In the genomic region with DNA sequence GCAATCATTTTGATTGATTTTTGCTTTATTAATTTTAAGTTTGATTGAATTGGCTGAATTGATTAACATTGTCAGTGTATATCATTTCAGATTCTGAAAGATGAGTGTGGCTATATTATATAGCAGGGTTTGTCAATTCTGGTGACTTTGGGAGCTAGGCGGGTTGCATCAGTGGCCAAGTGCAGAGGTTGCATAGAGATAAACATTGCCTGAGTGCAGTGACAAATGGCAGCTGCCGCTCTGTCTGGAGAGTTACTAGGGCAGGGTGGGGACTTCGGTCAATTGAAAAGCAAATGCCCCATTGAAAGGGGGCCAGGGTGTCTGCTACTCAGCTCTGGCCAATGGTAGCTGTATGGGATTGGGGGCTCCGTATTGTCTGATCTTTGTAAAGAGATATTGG, we compare ENCODE assay signal across 26 cellular contexts. TPM values are rescaled to one million over a fixed set of nuclear protein-coding genes. Genes with fewer than 3 reads are reported as not detected.
"Had no signal": no experiment of that assay in that cellular context is flagged by ENCODE, and none has a peak within 500 bp of the region (broad histone marks: within the 10 kb centered on the region; RNA-seq: fewer than 3 reads in every experiment).

No MANE protein-coding gene starts in this region.

- H3K36me3 ChIP-seq: left lung, ovary, right atrium auricular region, right lobe of liver, tibial nerve, vagina had no signal

- DNase-seq: hippocampal formation; kidney glomerular epithelial cell; left cardiac atrium; left lung; mesendoderm; naive B cell; ovary; right lobe of liver; stimulated activated CD4-positive, alpha-beta T cell treated with anti-CD3 and anti-CD28 coated beads, Interleukin-1b, Interleukin-23, amount 100 ng/mL, for 48 hours; stimulated activated CD4-positive, alpha-beta T cell treated with anti-CD3 and anti-CD28 coated beads, Interleukin-2, amount 100 ng/mL, for 48 hours; stimulated activated CD4-positive, alpha-beta T cell treated with anti-CD3 and anti-CD28 coated beads, Interleukin-4, amount 100 ng/mL, for 4 hours; stimulated activated CD8-positive, alpha-beta memory T cell treated with anti-CD3 and anti-CD28 coated beads, Interleukin-4, amount 100 ng/mL, for 48 hours; stimulated activated naive CD4-positive, alpha-beta T cell treated with Interleukin-2 at 50 U/mL for 16 hours; stimulated activated naive CD8-positive, alpha-beta T cell treated with anti-CD3 and anti-CD28 coated beads, Interleukin-15, amount 100 ng/mL, for 72 hours; substantia nigra had no signal

- H3K4me3 Mint-ChIP-seq: mesothelial cell of epicardium; natural killer cell treated with Interleukin-12 subunit alpha and Interleukin-12 subunit beta and Interleukin-15 and Interleukin-18, amount 100 ng/mL, for 72 hours; stimulated activated memory B cell treated with anti-CD40 and anti-IgM and Interleukin-4, amounts not matched to agents 10 μg/mL and 1 μg/mL and 100 μg/mL, for 72 hours; stimulated activated naive CD8-positive, alpha-beta T cell treated with anti-CD3 and anti-CD28 coated beads, Interleukin-15, amount 100 ng/mL, for 72 hours; type B pancreatic cell had no signal

- H3K27ac ChIP-seq: left lung, ovary, right atrium auricular region, right lobe of liver, tibial nerve, vagina had no signal

- H3K27ac Mint-ChIP-seq: mesothelial cell of epicardium; natural killer cell treated with Interleukin-12 subunit alpha and Interleukin-12 subunit beta and Interleukin-15 and Interleukin-18, amount 100 ng/mL, for 72 hours; progenitor cell of endocrine pancreas; stimulated activated memory B cell treated with anti-CD40 and anti-IgM and Interleukin-4, amounts not matched to agents 10 μg/mL and 1 μg/mL and 100 μg/mL, for 72 hours; type B pancreatic cell had no signal

- H3K4me1 Mint-ChIP-seq: mesothelial cell of epicardium; stimulated activated naive CD8-positive, alpha-beta T cell treated with anti-CD3 and anti-CD28 coated beads, Interleukin-15, amount 100 ng/mL, for 72 hours had no signal

- H3K27me3 Mint-ChIP-seq: progenitor cell of endocrine pancreas, type B pancreatic cell had no signal

- H3K27me3 ChIP-seq: left lung, ovary, right atrium auricular region, right lobe of liver, tibial nerve, vagina had no signal

- H3K9me3 Mint-ChIP-seq: mesothelial cell of epicardium; natural killer cell treated with Interleukin-12 subunit alpha and Interleukin-12 subunit beta and Interleukin-15 and Interleukin-18, amount 100 ng/mL, for 72 hours; stimulated activated naive CD8-positive, alpha-beta T cell treated with anti-CD3 and anti-CD28 coated beads, Interleukin-15, amount 100 ng/mL, for 72 hours; type B pancreatic cell had no signal

- H3K4me2 ChIP-seq: smooth muscle cell had no signal

- ATAC-seq: left cardiac atrium; left lung; natural killer cell treated with Interleukin-12 subunit alpha and Interleukin-12 subunit beta and Interleukin-15 and Interleukin-18, amount 100 ng/mL, for 72 hours; stimulated activated memory B cell treated with anti-CD40 and anti-IgM and Interleukin-4, amounts not matched to agents 10 μg/mL and 1 μg/mL and 100 μg/mL, for 72 hours; stimulated activated naive CD8-positive, alpha-beta T cell treated with anti-CD3 and anti-CD28 coated beads, Interleukin-15, amount 100 ng/mL, for 72 hours had no signal

- H3K9me3 ChIP-seq: left lung, ovary, right atrium auricular region, right lobe of liver, tibial nerve, vagina had no signal

- H3K36me3 Mint-ChIP-seq: natural killer cell treated with Interleukin-12 subunit alpha and Interleukin-12 subunit beta and Interleukin-15 and Interleukin-18, amount 100 ng/mL, for 72 hours had no signal

- FAIRE-seq: keratinocyte had no signal

- H3K4me3 ChIP-seq: left lung, lung, ovary, right atrium auricular region, right lobe of liver, smooth muscle cell, tibial nerve, vagina had no signal

- H3K4me1 ChIP-seq: right atrium auricular region, tibial nerve had no signal

RNA-seq across cellular contexts. Expression of a gene that starts 12.7 kb away (rescaled TPM):
- total RNA-seq: natural killer cell treated with Interleukin-12 subunit alpha and Interleukin-12 subunit beta and Interleukin-15 and Interleukin-18, amount 100 ng/mL, for 72 hours had no signal
- polyA plus RNA-seq: keratinocyte had no signal
